9 cellular contexts compared by ENCODE assay signal in genomic region chr1:184296466-184297243, GRCh38.
DNase-seq lines count a peak whose midpoint lies in the region; ATAC-seq, FAIRE-seq and TF ChIP-seq lines count a peak whose summit lies in the region.
"Had no signal": no experiment of that assay in that cellular context is flagged by ENCODE, and none has a peak within 500 bp of the region (broad histone marks: within the 10 kb centered on the region; RNA-seq: fewer than 3 reads in every experiment).

No MANE protein-coding gene starts in this region.

- no peak overlapping the region for H3K4me3 Mint-ChIP-seq in activated T-cell treated with anti-CD3 and anti-CD28 coated beads, Interleukin-2, amount 50 U/mL, for 4 hours
- no peak overlapping the region for H3K4me3 Mint-ChIP-seq in type B pancreatic cell
- H3K4me3 Mint-ChIP-seq: immature natural killer cell had no signal

- no peaks in the 10 kb centered on the region for H3K9me3 Mint-ChIP-seq in activated T-cell treated with anti-CD3 and anti-CD28 coated beads, Interleukin-2, amount 50 U/mL, for 4 hours
- peaks cover 6% of the 10 kb centered on the region for H3K9me3 Mint-ChIP-seq in type B pancreatic cell
- H3K9me3 Mint-ChIP-seq: immature natural killer cell had no signal

- peak; percentile 91 to 95 (median 94) for ATAC-seq in heart right ventricle
- no peak for ATAC-seq in activated T-cell treated with anti-CD3 and anti-CD28 coated beads, Interleukin-2, amount 50 U/mL, for 4 hours

- intact Hi-C loops in heart right ventricle (cut with DNase I): loop anchor here in 3 of 10 donors (5.0 kb wide), 3 partner anchors 91 to 366 kb away; partner anchors contain the start of gene C1orf21 (in 3 of the 3)

- WGBS in heart right ventricle, 2 donors: 2 to 5% methylated on average over 10 of the region's 10 CpGs

- H3K27ac Mint-ChIP-seq in type B pancreatic cell: no peak overlapping the region
- H3K27ac Mint-ChIP-seq: immature natural killer cell had no signal

- H3K27me3 ChIP-seq in heart right ventricle (no peaks in the 10 kb centered on the region), skeletal muscle satellite cell (ENCODE audit: control insufficient read depth, insufficient read depth, low read length) (no peaks in the 10 kb centered on the region)

- peaks cover 9% of the 10 kb centered on the region for H3K27me3 Mint-ChIP-seq in activated T-cell treated with anti-CD3 and anti-CD28 coated beads, Interleukin-2, amount 50 U/mL, for 4 hours (ENCODE audit: low read depth)
- peaks cover 10% of the 10 kb centered on the region for H3K27me3 Mint-ChIP-seq in type B pancreatic cell

- H3K9me3 ChIP-seq in heart right ventricle (no peaks in the 10 kb centered on the region), skeletal muscle satellite cell (replicated peaks; ENCODE audit: low read length) (no peaks in the 10 kb centered on the region)

- peak overlapping the region; percentile 68 for H3K4me2 ChIP-seq in skeletal muscle satellite cell (ENCODE audit: low read length)

- H3K4me1 ChIP-seq in heart right ventricle (peaks cover 16 to 74% (median 41%) of the 10 kb centered on the region in 9 donors), skeletal muscle satellite cell (ENCODE audit: control insufficient read depth, insufficient read depth, low read length) (peaks cover 42% of the 10 kb centered on the region)

- TF ChIP-seq CTCF in VCaP (conservative IDR thresholded peaks at IDR 0.05) (no peak), heart right ventricle (IDR thresholded peaks at IDR 0.05) (no peak), GM20000 (IDR thresholded peaks at IDR 0.05; ENCODE audit: extremely low read depth, missing control alignments) (no peak), type B pancreatic cell (conservative IDR thresholded peaks at IDR 0.05) (no peak)

- TF ChIP-seq POLR2A in GM12892 (IDR thresholded peaks at IDR 0.05; ENCODE audit: low read depth, low read length): no peak

- FAIRE-seq in GM12892 (lab: Jason Lieb, UNC): no peak

- H3K4me3 ChIP-seq in heart right ventricle (peak overlapping the region in 5 of 10 donors; percentile 6 to 26 (median 18)), skeletal muscle satellite cell (ENCODE audit: low read length) (no peak overlapping the region)

- no peaks in the 10 kb centered on the region for H3K36me3 ChIP-seq in heart right ventricle
- H3K36me3 ChIP-seq in skeletal muscle satellite cell (ENCODE audit: insufficient read depth, low read length): no peaks in the 10 kb centered on the region

- DNase-seq in GM04504 (ENCODE audit: low read depth) (peak; percentile 81), heart right ventricle (peak; percentile 75 to 97), GM20000 (ENCODE audit: low spot score) (no peak), GM12892 (ENCODE audit: insufficient read length) (no peak), type B pancreatic cell (ENCODE audit: extremely low spot score, unreplicated experiment) (no peak)
- no peak for DNase-seq in activated T-cell treated with anti-CD3 and anti-CD28 coated beads, Interleukin-2, amount 50 U/mL, for 4 hours
- DNase-seq: immature natural killer cell had no signal

- no peak overlapping the region for H3K9ac ChIP-seq in skeletal muscle satellite cell (ENCODE audit: low read depth, low read length)

- H3K27ac ChIP-seq in VCaP (peak overlapping the region; percentile 75), heart right ventricle (peak overlapping the region; percentile 57 to 95 (median 82))

- no peaks in the 10 kb centered on the region for H3K4me1 Mint-ChIP-seq in activated T-cell treated with anti-CD3 and anti-CD28 coated beads, Interleukin-2, amount 50 U/mL, for 4 hours (ENCODE audit: low read depth)
- peaks cover 5% of the 10 kb centered on the region for H3K4me1 Mint-ChIP-seq in type B pancreatic cell (ENCODE audit: unreplicated experiment)

- H3K36me3 Mint-ChIP-seq in activated T-cell treated with anti-CD3 and anti-CD28 coated beads, Interleukin-2, amount 50 U/mL, for 4 hours (ENCODE audit: insufficient read depth): no peaks in the 10 kb centered on the region
- H3K36me3 Mint-ChIP-seq in type B pancreatic cell: peaks cover 5% of the 10 kb centered on the region
- H3K36me3 Mint-ChIP-seq: immature natural killer cell had no signal

Comparison
In these comparisons a context has a peak if more than half of its experiments do, and no peak if none do; other contexts are left out.
1. DNase-seq: peak in GM04504 (single experiment) and heart right ventricle (2 of 2); none in GM20000 (single experiment), GM12892 (single experiment), activated T-cell treated with anti-CD3 and anti-CD28 coated beads, Interleukin-2, amount 50 U/mL, for 4 hours (single experiment) and type B pancreatic cell (single experiment).
2. ATAC-seq: peak in heart right ventricle (8 of 8); none in activated T-cell treated with anti-CD3 and anti-CD28 coated beads, Interleukin-2, amount 50 U/mL, for 4 hours (0 of 2).